25 cellular contexts compared by ENCODE assay signal in genomic region chr4:169909479-169909878, GRCh38.
"Had no signal": no experiment of that assay in that cellular context is flagged by ENCODE, and none has a peak within 500 bp of the region (broad histone marks: within the 10 kb centered on the region; RNA-seq: fewer than 3 reads in every experiment).

No MANE protein-coding gene starts in this region.

- H3K27me3 ChIP-seq: adrenal gland, breast epithelium, MG63 had no signal

- H3K27ac ChIP-seq: adrenal gland, breast epithelium had no signal

- H3K4me3 Mint-ChIP-seq: activated CD8-positive, alpha-beta T cell treated with anti-CD3 and anti-CD28 coated beads for 36 hours; activated naive CD4-positive, alpha-beta T cell treated with anti-CD3 and anti-CD28 coated beads, Interleukin-2, amount 10 ng/mL, durations not matched to agents 7 days and 5 days; activated naive CD8-positive, alpha-beta T cell treated with anti-CD3 and anti-CD28 coated beads, Interleukin-2, amount 10 ng/mL, durations not matched to agents 7 days and 5 days; activated T-cell treated with anti-CD3 and anti-CD28 coated beads, Interleukin-2, amount 50 U/mL, for 72 hours; T-helper 17 cell had no signal

- H3K36me3 ChIP-seq: adrenal gland, breast epithelium, MG63 had no signal

- ATAC-seq: activated CD8-positive, alpha-beta T cell treated with anti-CD3 and anti-CD28 coated beads for 36 hours; activated T-cell treated with anti-CD3 and anti-CD28 coated beads, Interleukin-2, amount 50 U/mL, for 72 hours; T-helper 17 cell had no signal

- H3K9me3 ChIP-seq: adrenal gland, breast epithelium, MG63 had no signal

- H3K4me1 Mint-ChIP-seq: activated naive CD4-positive, alpha-beta T cell treated with anti-CD3 and anti-CD28 coated beads, Interleukin-2, amount 10 ng/mL, durations not matched to agents 7 days and 5 days; activated naive CD8-positive, alpha-beta T cell treated with anti-CD3 and anti-CD28 coated beads, Interleukin-2, amount 10 ng/mL, durations not matched to agents 7 days and 5 days had no signal

- FAIRE-seq: TTC549 had no signal

- H3K36me3 Mint-ChIP-seq: activated naive CD4-positive, alpha-beta T cell treated with anti-CD3 and anti-CD28 coated beads, Interleukin-2, amount 10 ng/mL, durations not matched to agents 7 days and 5 days; activated naive CD8-positive, alpha-beta T cell treated with anti-CD3 and anti-CD28 coated beads, Interleukin-2, amount 10 ng/mL, durations not matched to agents 7 days and 5 days had no signal

- H3K4me3 ChIP-seq: adrenal gland, breast epithelium, MG63 had no signal

- H3K9me3 Mint-ChIP-seq: activated CD8-positive, alpha-beta T cell treated with anti-CD3 and anti-CD28 coated beads for 36 hours; activated naive CD4-positive, alpha-beta T cell treated with anti-CD3 and anti-CD28 coated beads, Interleukin-2, amount 10 ng/mL, durations not matched to agents 7 days and 5 days; activated naive CD8-positive, alpha-beta T cell treated with anti-CD3 and anti-CD28 coated beads, Interleukin-2, amount 10 ng/mL, durations not matched to agents 7 days and 5 days; activated T-cell treated with anti-CD3 and anti-CD28 coated beads, Interleukin-2, amount 50 U/mL, for 72 hours; activated T-helper 2 cell treated with anti-CD3 and anti-CD28 coated beads, Interferon-gamma antibody, Interleukin-2, Interleukin-4, amounts not matched to agents 10 μg/mL and 5 μg/mL and 100 μg/mL, durations not matched to agents 14 hours and 24 hours and 36 hours had no signal

- H3K27ac Mint-ChIP-seq: activated CD8-positive, alpha-beta T cell treated with anti-CD3 and anti-CD28 coated beads for 36 hours; activated naive CD4-positive, alpha-beta T cell treated with anti-CD3 and anti-CD28 coated beads, Interleukin-2, amount 10 ng/mL, durations not matched to agents 7 days and 5 days; activated naive CD8-positive, alpha-beta T cell treated with anti-CD3 and anti-CD28 coated beads, Interleukin-2, amount 10 ng/mL, durations not matched to agents 7 days and 5 days; activated T-cell treated with anti-CD3 and anti-CD28 coated beads, Interleukin-2, amount 50 U/mL, for 72 hours; activated T-helper 2 cell treated with anti-CD3 and anti-CD28 coated beads, Interferon-gamma antibody, Interleukin-2, Interleukin-4, amounts not matched to agents 10 μg/mL and 5 μg/mL and 100 μg/mL, durations not matched to agents 14 hours and 24 hours and 36 hours; T-helper 17 cell had no signal

- H3K27me3 Mint-ChIP-seq: activated naive CD4-positive, alpha-beta T cell treated with anti-CD3 and anti-CD28 coated beads, Interleukin-2, amount 10 ng/mL, durations not matched to agents 7 days and 5 days; activated naive CD8-positive, alpha-beta T cell treated with anti-CD3 and anti-CD28 coated beads, Interleukin-2, amount 10 ng/mL, durations not matched to agents 7 days and 5 days had no signal

- DNase-seq: activated CD4-positive, alpha-beta T cell treated with anti-CD3 and anti-CD28 coated beads, Interleukin-2, amount 50 U/mL, for 1 hour; activated CD4-positive, CD25-positive, alpha-beta regulatory T cell; activated CD8-positive, alpha-beta memory T cell treated with anti-CD3 and anti-CD28 coated beads, Interleukin-2, amount 50 U/mL, for 4 hours; activated CD8-positive, alpha-beta T cell treated with anti-CD3 and anti-CD28 coated beads for 36 hours; activated gamma-delta T cell treated with Interleukin-2 at 50 U/mL for 16 hours; activated naive CD4-positive, alpha-beta T cell treated with anti-CD3 and anti-CD28 coated beads, Interleukin-2, amount 10 ng/mL, durations not matched to agents 7 days and 5 days; activated naive CD8-positive, alpha-beta T cell treated with anti-CD3 and anti-CD28 coated beads, Interleukin-2, amount 10 ng/mL, durations not matched to agents 7 days and 5 days; activated T-cell treated with anti-CD3 and anti-CD28 coated beads, Interleukin-2, amount 50 U/mL, for 72 hours; adrenal gland; aorta; caudate nucleus; MG63; MV-4-11; NCI-H1092 treated with DMSO at 0.1 percent for 48 hours; NCI-H1436; NCI-H1694 treated with DMSO at 0.1 percent for 48 hours; NCI-H2029 treated with DMSO at 0.1 percent for 48 hours; NCI-H446; NCI-H524; SIG-M5; T-helper 17 cell; T-helper 9 cell had no signal

- H3K4me1 ChIP-seq: adrenal gland, breast epithelium had no signal
